ENCODE assay signal across 10 cellular contexts in genomic region chr17:2212328-2212981, GRCh38.
DNase-seq lines count a peak whose midpoint lies in the region; ATAC-seq and TF ChIP-seq lines count a peak whose summit lies in the region.
"Had no signal": no experiment of that assay in that cellular context is flagged by ENCODE, and none has a peak within 500 bp of the region (broad histone marks: within the 10 kb centered on the region; RNA-seq: fewer than 3 reads in every experiment).

No MANE protein-coding gene starts in this region.

- CTCF ChIA-PET in activated CD4-positive, alpha-beta T cell treated with anti-CD3 and anti-CD28 coated beads, Interleukin-2, amount 10 ng/mL, durations not matched to agents 7 days and 5 days (lab: Charles Lee): interaction anchor here (0.6 to 2.2 kb wide), 5 partner anchors 14 to 156 kb away, joined by 3 to 9 read pairs (median 6); no protein-coding TSS in a partner anchor

- peaks cover 62% of the 10 kb centered on the region for H3K4me1 Mint-ChIP-seq in activated CD4-positive, alpha-beta T cell treated with anti-CD3 and anti-CD28 coated beads, Interleukin-2, amount 10 ng/mL, durations not matched to agents 7 days and 5 days

- intact Hi-C loops in lower lobe of right lung (cut with DNase I): no loop called here

- no peak for ATAC-seq in lower lobe of right lung

- H3K27ac Mint-ChIP-seq in activated CD4-positive, alpha-beta T cell treated with anti-CD3 and anti-CD28 coated beads, Interleukin-2, amount 10 ng/mL, durations not matched to agents 7 days and 5 days: peak overlapping the region; percentile 44

- peaks cover 2% of the 10 kb centered on the region for H3K9me3 Mint-ChIP-seq in activated CD4-positive, alpha-beta T cell treated with anti-CD3 and anti-CD28 coated beads, Interleukin-2, amount 10 ng/mL, durations not matched to agents 7 days and 5 days
- H3K9me3 Mint-ChIP-seq: naive B cell had no signal

- TF ChIP-seq CTCF in choroid plexus epithelial cell (conservative IDR thresholded peaks at IDR 0.05; ENCODE audit: low read depth, low read length) (no peak), lower lobe of right lung (IDR thresholded peaks at IDR 0.05) (no peak), GM20000 (IDR thresholded peaks at IDR 0.05; ENCODE audit: extremely low read depth, missing control alignments) (no peak)

- no peak overlapping the region for H3K4me3 Mint-ChIP-seq in activated CD4-positive, alpha-beta T cell treated with anti-CD3 and anti-CD28 coated beads, Interleukin-2, amount 10 ng/mL, durations not matched to agents 7 days and 5 days

- WGBS in thymus: 90% methylated on average over 11 of the region's 11 CpGs

- H3K27me3 Mint-ChIP-seq in activated CD4-positive, alpha-beta T cell treated with anti-CD3 and anti-CD28 coated beads, Interleukin-2, amount 10 ng/mL, durations not matched to agents 7 days and 5 days: no peaks in the 10 kb centered on the region
- H3K27me3 Mint-ChIP-seq: naive B cell had no signal

- H3K4me3 ChIP-seq in choroid plexus epithelial cell (ENCODE audit: low read depth, low read length) (peak overlapping the region; percentile 34), lower lobe of right lung (no peak overlapping the region), thymus (ENCODE audit: low read length) (no peak overlapping the region)

- no peak for DNase-seq in activated CD4-positive, alpha-beta T cell treated with anti-CD3 and anti-CD28 coated beads, Interleukin-2, amount 10 ng/mL, durations not matched to agents 7 days and 5 days
- DNase-seq in activated CD4-positive, alpha-beta T cell treated with anti-CD3 and anti-CD28 coated beads for 4 hours: no peak
- DNase-seq in choroid plexus epithelial cell (ENCODE audit: low read depth): peak; percentile 90
- no peak for DNase-seq in lower lobe of right lung
- DNase-seq in OCI-M2 (lab: John Stamatoyannopoulos, UW; ENCODE audit: unreplicated experiment): no peak
- DNase-seq in stimulated activated CD4-positive, alpha-beta T cell treated with anti-CD3 and anti-CD28 coated beads, Interleukin-4, amount 100 ng/mL, for 24 hours: no peak
- DNase-seq in GM20000 (ENCODE audit: low spot score): no peak
- DNase-seq: H7, naive B cell had no signal

- H3K36me3 Mint-ChIP-seq in activated CD4-positive, alpha-beta T cell treated with anti-CD3 and anti-CD28 coated beads, Interleukin-2, amount 10 ng/mL, durations not matched to agents 7 days and 5 days (ENCODE audit: low read depth): peaks cover 44% of the 10 kb centered on the region

- POLR2A ChIA-PET in activated CD4-positive, alpha-beta T cell treated with anti-CD3 and anti-CD28 coated beads, Interleukin-2, amount 10 ng/mL, durations not matched to agents 7 days and 5 days (lab: Charles Lee): no interaction called here

- peaks cover 53% of the 10 kb centered on the region for H3K4me1 ChIP-seq in lower lobe of right lung
- H3K4me1 ChIP-seq in thymus (ENCODE audit: control insufficient read depth, insufficient read depth, low read length): peaks cover 16% of the 10 kb centered on the region

- H3K36me3 ChIP-seq in lower lobe of right lung (no peaks in the 10 kb centered on the region), thymus (ENCODE audit: control insufficient read depth, insufficient read depth) (peaks cover 4% of the 10 kb centered on the region)

- H3K27ac ChIP-seq in lower lobe of right lung (peak overlapping the region; percentile 81), thymus (ENCODE audit: low read depth) (peak overlapping the region; percentile 70)

- no peaks in the 10 kb centered on the region for H3K9me3 ChIP-seq in lower lobe of right lung
- no peaks in the 10 kb centered on the region for H3K9me3 ChIP-seq in thymus (ENCODE audit: control insufficient read depth)

- H3K27me3 ChIP-seq in lower lobe of right lung (ENCODE audit: low read depth): no peaks in the 10 kb centered on the region
- H3K27me3 ChIP-seq in thymus (ENCODE audit: control insufficient read depth, insufficient read depth): no peaks in the 10 kb centered on the region
